ENCODE assay signal across 1 cellular context in genomic region chr2:235171511-235172130, GRCh38.
A peak's percentile ranks its signal among the peaks of the same experiment; 100 is the strongest.
TF ChIP-seq lines count a peak whose summit lies in the region.

No MANE protein-coding gene starts in this region.

TF ChIP-seq in SK-N-SH, 30 proteins besides CTCF, POLR2A, EP300 and RAD21 (continued from another document):
- no peak for TF ChIP-seq USF2 (IDR thresholded peaks at IDR 0.05; ENCODE audit: borderline replicate concordance, low read depth, low read length)
- TF ChIP-seq ZBTB33 (IDR thresholded peaks at IDR 0.05; ENCODE audit: borderline replicate concordance, low read depth), result peak; percentile 18; the same call in 1 of the 2 replicates
- no peak for TF ChIP-seq SMC3 (IDR thresholded peaks at IDR 0.05; ENCODE audit: low read depth, low read length)
- no peak for TF ChIP-seq YY1 (IDR thresholded peaks at IDR 0.05; ENCODE audit: low read depth)
- TF ChIP-seq RXRA (IDR thresholded peaks at IDR 0.05; ENCODE audit: borderline replicate concordance, low read depth), result no peak
- no peak for TF ChIP-seq FOXJ3 (CRISPR knock-in tag; IDR thresholded peaks at IDR 0.05)
- no peak for TF ChIP-seq RFX5 (IDR thresholded peaks at IDR 0.05; ENCODE audit: low read length)
- TF ChIP-seq MAX (IDR thresholded peaks at IDR 0.05; ENCODE audit: low read depth), result no peak
- peak; percentile 39; the same call in 1 of the 2 replicates for TF ChIP-seq FOSL2 (IDR thresholded peaks at IDR 0.05; ENCODE audit: borderline replicate concordance, low read depth)
- no peak for TF ChIP-seq USF1 (IDR thresholded peaks at IDR 0.05; ENCODE audit: borderline replicate concordance, low read depth)
- peak; percentile 80 for TF ChIP-seq TCF12 (IDR thresholded peaks at IDR 0.05)
- no peak for TF ChIP-seq RCOR1 (IDR thresholded peaks at IDR 0.05; ENCODE audit: low read length)
- no peak for TF ChIP-seq TAF1 (IDR thresholded peaks at IDR 0.05; ENCODE audit: borderline replicate concordance, low read depth, low read length)
- TF ChIP-seq SIN3A (IDR thresholded peaks at IDR 0.05; ENCODE audit: borderline replicate concordance, low read depth, low read length), result no peak
- no peak for TF ChIP-seq MXI1 (IDR thresholded peaks at IDR 0.05; ENCODE audit: low read depth, low read length)
- TF ChIP-seq EZH2phosphoT487 (IDR thresholded peaks at IDR 0.05; ENCODE audit: borderline replicate concordance, low read depth), result no peak
- TF ChIP-seq FOXM1 (IDR thresholded peaks at IDR 0.05; ENCODE audit: low read depth), result no peak
